In the genomic region with DNA sequence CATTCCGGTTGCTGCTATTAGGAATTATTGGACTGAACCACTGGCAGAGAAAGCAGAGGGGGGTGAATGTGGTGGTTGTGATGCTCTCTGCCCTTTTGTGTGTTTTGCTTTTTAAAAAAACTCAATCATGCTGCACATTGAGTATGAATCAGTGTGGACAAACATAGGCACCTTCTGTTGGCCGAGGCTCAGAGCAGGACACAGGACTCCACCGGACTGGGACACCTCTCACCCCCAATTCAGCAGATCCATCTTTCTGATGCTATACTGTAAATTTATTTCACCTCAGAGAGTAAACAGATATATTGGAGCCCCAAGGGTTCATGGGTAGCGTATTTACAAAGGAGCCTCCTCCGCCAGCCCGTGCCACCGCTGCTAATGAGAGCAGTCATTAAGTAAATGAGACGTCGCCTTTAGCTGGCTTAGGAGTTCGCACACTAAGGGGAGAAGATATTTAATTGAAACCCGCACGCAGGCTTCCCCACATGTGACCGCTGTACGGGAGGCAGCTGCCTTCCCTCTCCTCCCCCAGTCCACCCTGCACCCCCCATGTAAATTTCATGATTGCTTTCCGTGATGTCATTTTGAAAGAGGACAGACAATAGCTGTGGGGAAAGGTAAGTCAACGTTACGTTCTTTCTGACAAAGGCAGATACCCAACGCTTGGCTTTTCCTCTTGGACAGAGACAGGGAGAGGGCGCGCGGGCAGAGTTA, we compare ENCODE assay signal across 16 cellular contexts. TPM values are rescaled to one million over a fixed set of nuclear protein-coding genes. Genes with fewer than 3 reads are reported as not detected.
DNase-seq lines count a peak whose midpoint lies in the region; ATAC-seq and TF ChIP-seq lines count a peak whose summit lies in the region.
"Had no signal": no experiment of that assay in that cellular context is flagged by ENCODE, and none has a peak within 500 bp of the region (broad histone marks: within the 10 kb centered on the region; RNA-seq: fewer than 3 reads in every experiment).

MYT1 (plus strand) TSS at position 330 of the 714 bp plus-strand sequence. CDS start 34,410 bp downstream, outside the sequence.

- intact Hi-C loops in left ventricle myocardium superior (cut with micrococcal nuclease) (no loop called here), heart left ventricle (cut with DNase I) (no loop called here)

- 73 to 78% (median 77%) methylated on average over 21 of the region's 21 CpGs for WGBS in heart left ventricle, 4 donors

- no peak for TF ChIP-seq CTCF in heart left ventricle (IDR thresholded peaks at IDR 0.05)

- no peaks in the 10 kb centered on the region for H3K9me3 ChIP-seq in heart left ventricle
- H3K9me3 ChIP-seq in MG63: no peaks in the 10 kb centered on the region
- H3K9me3 ChIP-seq: transverse colon had no signal

- no peak within 1 kb of the TSS for H3K4me3 ChIP-seq in heart left ventricle
- H3K4me3 ChIP-seq in MG63: no peak within 1 kb of the TSS
- H3K4me3 ChIP-seq: transverse colon had no signal

- H3K4me1 ChIP-seq in heart left ventricle: peaks cover 0 to 4% (median 0%) of the 10 kb centered on the region in 12 donors
- H3K4me1 ChIP-seq: transverse colon had no signal

- no peak for TF ChIP-seq POLR2A in heart left ventricle (IDR thresholded peaks at IDR 0.05)

- ATAC-seq in left ventricle myocardium superior (no peak), heart left ventricle (no peak), SK-N-SH treated with all-trans-retinoic acid at 6 μM for 48 hours (peak; percentile 25; the same call in 2 of the 3 replicates), GM21423 (IDR thresholded peaks at IDR 0.05; ENCODE audit: unreplicated experiment) (no peak), HG03432 (IDR thresholded peaks at IDR 0.05; ENCODE audit: unreplicated experiment) (no peak)
- ATAC-seq: Panc1 had no signal

- H3K36me3 ChIP-seq in heart left ventricle (no peaks in the 10 kb centered on the region), MG63 (no peaks in the 10 kb centered on the region)
- H3K36me3 ChIP-seq: transverse colon had no signal

- DNase-seq in left ventricle myocardium superior (peak; percentile 18), heart left ventricle (no peak), NCI-H2171 treated with DMSO at 0.1 percent for 48 hours (lab: John Stamatoyannopoulos, UW) (peak; percentile 97), putamen (ENCODE audit: low spot score) (peak; percentile 24), MG63 (no peak)
- DNase-seq: dermis blood vessel endothelial cell, T1000, transverse colon had no signal

- peaks cover 16 to 96% (median 61%) of the 10 kb centered on the region in 9 donors for H3K27me3 ChIP-seq in heart left ventricle
- H3K27me3 ChIP-seq in MG63: peaks cover 28% of the 10 kb centered on the region

- no peak within 1 kb of the TSS for H3K27ac ChIP-seq in heart left ventricle
- H3K27ac ChIP-seq: KMS-11, transverse colon had no signal

TF ChIP-seq in SK-N-SH treated with all-trans-retinoic acid at 6 μM for 48 hours, 23 proteins besides CTCF, POLR2A, EP300 and RAD21:
- TF ChIP-seq TCF4 (CRISPR knock-in tag; IDR thresholded peaks at IDR 0.05; ENCODE audit: borderline replicate concordance): no peak
- no peak for TF ChIP-seq ZNF565 (CRISPR knock-in tag; conservative IDR thresholded peaks at IDR 0.05; ENCODE audit: low read depth)
- no peak for TF ChIP-seq ZC3H10 (CRISPR knock-in tag; IDR thresholded peaks at IDR 0.05)
- no peak for TF ChIP-seq ZFP30 (CRISPR knock-in tag; IDR thresholded peaks at IDR 0.05)
- TF ChIP-seq ISL1 (CRISPR knock-in tag; IDR thresholded peaks at IDR 0.05): no peak
- TF ChIP-seq TSHZ2 (CRISPR knock-in tag; IDR thresholded peaks at IDR 0.05): no peak
TF ChIP-seq in SK-N-SH treated with all-trans-retinoic acid at 6 μM for 48 hours: peak in this region for 0.

RNA-seq across cellular contexts. Expression of gene MYT1, which starts in this region (rescaled TPM):
- total RNA-seq in left ventricle myocardium superior: 0.20 TPM
- total RNA-seq in heart left ventricle: under 1 TPM in 5 of 9 donors, not detected in 4; 0.07 to 0.23 (median 0.09) TPM
- polyA plus RNA-seq in heart left ventricle: under 1 TPM in 1 of 2 donors, not detected in 1; 0.11 TPM
- total RNA-seq in MG63 (2014; rRNA removed; shearing (Covaris generic); ENCODE audit: low replicate concordance): not detected in 2 replicates
- total RNA-seq: dermis blood vessel endothelial cell, myocyte, skeletal muscle tissue had no signal
- polyA plus RNA-seq: keratinocyte had no signal

Comparison
In these comparisons a context has a peak if more than half of its experiments do, and no peak if none do; other contexts are left out.
1. Peak in DNase-seq in left ventricle myocardium superior; RNA of the gene not detected or under 1 TPM.
2. DNase-seq: peak in NCI-H2171 treated with DMSO at 0.1 percent for 48 hours (single experiment) and putamen (single experiment); none in heart left ventricle (0 of 5) and MG63 (single experiment).